In the genomic region with DNA sequence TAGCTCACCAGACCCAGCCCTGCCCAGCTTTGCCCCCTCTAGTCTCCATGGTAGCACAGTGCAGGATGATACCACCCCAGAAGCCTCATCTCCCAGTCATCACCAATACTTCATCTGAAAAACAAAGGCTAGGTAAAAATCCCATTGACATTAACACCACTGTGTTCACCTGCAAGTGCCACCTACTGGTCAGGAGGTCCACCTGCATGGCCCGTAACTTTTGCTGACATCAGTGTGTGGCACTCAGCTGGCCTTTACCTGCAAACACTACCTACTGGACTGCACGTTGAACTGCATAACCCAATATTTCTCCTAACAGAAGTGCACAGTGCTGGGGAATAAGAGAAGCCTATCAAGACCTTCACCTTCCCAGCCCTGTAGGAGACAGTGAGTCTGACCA, we compare ENCODE assay signal across 27 cellular contexts.
DNase-seq lines count a peak whose midpoint lies in the region; ATAC-seq and TF ChIP-seq lines count a peak whose summit lies in the region.
"Had no signal": no experiment of that assay in that cellular context is flagged by ENCODE, and none has a peak within 500 bp of the region (broad histone marks: within the 10 kb centered on the region; RNA-seq: fewer than 3 reads in every experiment).

No MANE protein-coding gene starts in this region.

- no peaks in the 10 kb centered on the region for H3K4me1 Mint-ChIP-seq in CD4-positive, alpha-beta memory T cell
- no peaks in the 10 kb centered on the region for H3K4me1 Mint-ChIP-seq in MCF 10A (ENCODE audit: insufficient read depth, unreplicated experiment)
- H3K4me1 Mint-ChIP-seq: central memory CD8-positive, alpha-beta T cell; stimulated activated naive CD8-positive, alpha-beta T cell treated with anti-CD3 and anti-CD28 coated beads, Interleukin-15, amount 100 ng/mL, for 72 hours had no signal

- no peak overlapping the region for H2AFZ ChIP-seq in DND-41 (ENCODE audit: low read depth, low read length)

- H3K27me3 ChIP-seq in DND-41 (ENCODE audit: insufficient read depth, low read length, poor library complexity) = no peaks in the 10 kb centered on the region
- H3K27me3 ChIP-seq in CD4-positive, alpha-beta memory T cell (ENCODE audit: insufficient read depth, low read length) = no peaks in the 10 kb centered on the region
- no peaks in the 10 kb centered on the region for H3K27me3 ChIP-seq in stomach
- H3K27me3 ChIP-seq: ascending aorta, dorsolateral prefrontal cortex, MG63, spleen had no signal

- H3K4me3 ChIP-seq in DND-41 (ENCODE audit: low read depth in 1 of 2, low read length in 2 of 2) (no peak overlapping the region), epithelial cell of proximal tubule (ENCODE audit: low read depth, low read length) (no peak overlapping the region), stomach (no peak overlapping the region)
- H3K4me3 ChIP-seq in CD4-positive, alpha-beta memory T cell (ENCODE audit: low read length in 2 of 2) = no peak overlapping the region
- H3K4me3 ChIP-seq: ascending aorta, dorsolateral prefrontal cortex, MG63, spleen had no signal

- H3K27ac ChIP-seq in DND-41 (ENCODE audit: low read length) = no peak overlapping the region
- no peak overlapping the region for H3K27ac ChIP-seq in CD4-positive, alpha-beta memory T cell (ENCODE audit: low read depth, low read length)
- no peak overlapping the region for H3K27ac ChIP-seq in stomach
- H3K27ac ChIP-seq: ascending aorta, dorsolateral prefrontal cortex, epithelial cell of prostate, spleen had no signal

- no peak overlapping the region for H3K4me2 ChIP-seq in DND-41 (ENCODE audit: insufficient read depth, low read length)

- in situ Hi-C loops in GM13977 (cut with MboI; ENCODE audit: low pct_unique_long_range_greater_than_20kb, low sequenced_read_pairs, unreplicated experiment) = no loop called here

- H3K9me3 Mint-ChIP-seq in CD4-positive, alpha-beta memory T cell = peaks cover 0 to 30% (median 15%) of the 10 kb centered on the region in 8 donors
- H3K9me3 Mint-ChIP-seq in MCF 10A (ENCODE audit: unreplicated experiment) = peaks cover 25% of the 10 kb centered on the region
- H3K9me3 Mint-ChIP-seq: type B pancreatic cell had no signal

- POLR2A ChIA-PET in CD4-positive, alpha-beta memory T cell (lab: Charles Lee; ENCODE audit: partially characterized antibody) = no interaction called here
- POLR2A ChIA-PET in MCF 10A (lab: Yijun Ruan, JAX) = no interaction called here

- no peaks in the 10 kb centered on the region for H4K20me1 ChIP-seq in DND-41 (ENCODE audit: insufficient read depth, low read length)

- DNase-seq in DND-41 (no peak), GM13977 (ENCODE audit: low spot score) (no peak), NAMALWA (ENCODE audit: low spot score) (peak; percentile 9), epithelial cell of proximal tubule (ENCODE audit: low read depth) (no peak), MCF 10A (ENCODE audit: unreplicated experiment) (no peak), CD1c-positive myeloid dendritic cell (ENCODE audit: extremely low spot score) (no peak), stomach (no peak)
- DNase-seq in CD4-positive, alpha-beta memory T cell = no peak
- DNase-seq: activated CD8-positive, alpha-beta T cell treated with anti-CD3 and anti-CD28 coated beads, Interleukin-2, amount 10 ng/mL, durations not matched to agents 7 days and 5 days; activated naive CD4-positive, alpha-beta T cell treated with anti-CD3 and anti-CD28 coated beads, Interleukin-2, amount 50 U/mL, for 16 hours; activated T-cell treated with anti-CD3 and anti-CD28 coated beads, Interleukin-2, amount 50 U/mL, for 4 hours; COR-L47; dorsolateral prefrontal cortex; foreskin fibroblast; hippocampal formation; MG63; NCI-H187; NCI-H2227 treated with DMSO at 0.1 percent for 48 hours; occipital lobe; retina; spleen; stimulated activated CD4-positive, alpha-beta T cell treated with anti-CD3 and anti-CD28 coated beads, Interleukin-4, amount 100 ng/mL, for 4 hours; stimulated activated naive CD8-positive, alpha-beta T cell treated with anti-CD3 and anti-CD28 coated beads, Interleukin-15, amount 100 ng/mL, for 72 hours had no signal

- H3K9me3 ChIP-seq in DND-41 (ENCODE audit: insufficient read depth, low read length, severe bottlenecking) (no peaks in the 10 kb centered on the region), stomach (peaks cover 0 to 43% (median 16%) of the 10 kb centered on the region in 4 donors)
- no peaks in the 10 kb centered on the region for H3K9me3 ChIP-seq in CD4-positive, alpha-beta memory T cell (ENCODE audit: control insufficient read depth in 1 of 2, low read length in 2 of 2)
- H3K9me3 ChIP-seq: MG63 had no signal

- no peak for TF ChIP-seq EP300 in stomach (IDR thresholded peaks at IDR 0.05)

- peak; percentile 52 for TF ChIP-seq CTCF in DND-41 (IDR thresholded peaks at IDR 0.05; ENCODE audit: borderline replicate concordance, extremely low read depth, low read length, poor library complexity, severe bottlenecking)
- peak; percentile 44 for TF ChIP-seq CTCF in GM13977 (IDR thresholded peaks at IDR 0.05; ENCODE audit: extremely low read depth, insufficient read depth, missing control alignments)
- peak; percentile 7 for TF ChIP-seq CTCF in epithelial cell of proximal tubule (conservative IDR thresholded peaks at IDR 0.05; ENCODE audit: low read depth, low read length)
- TF ChIP-seq CTCF in MCF 10A (IDR thresholded peaks at IDR 0.05; ENCODE audit: unreplicated experiment) = no peak
- no peak for TF ChIP-seq CTCF in stomach (IDR thresholded peaks at IDR 0.05)

- H3K9ac ChIP-seq in DND-41 (ENCODE audit: low read depth, low read length) = no peak overlapping the region

- H3K4me1 ChIP-seq in DND-41 (ENCODE audit: insufficient read depth, low read length) (no peaks in the 10 kb centered on the region), stomach (no peaks in the 10 kb centered on the region)
- H3K4me1 ChIP-seq in CD4-positive, alpha-beta memory T cell (ENCODE audit: insufficient read depth, low read length) = no peaks in the 10 kb centered on the region
- H3K4me1 ChIP-seq: ascending aorta, spleen had no signal

- TF ChIP-seq POLR2A in stomach (IDR thresholded peaks at IDR 0.05) = no peak

- H3K36me3 ChIP-seq in DND-41 (ENCODE audit: insufficient read depth, low read length) (no peaks in the 10 kb centered on the region), stomach (no peaks in the 10 kb centered on the region)
- H3K36me3 ChIP-seq in CD4-positive, alpha-beta memory T cell (ENCODE audit: insufficient read depth, low read length) = no peaks in the 10 kb centered on the region
- H3K36me3 ChIP-seq: ascending aorta, MG63, spleen had no signal

- no TSS peak for BruUV-seq in MCF 10A (replicated peaks; lab: Mats Ljungman, UMichigan)

- intact Hi-C loops in CD4-positive, alpha-beta memory T cell (cut with micrococcal nuclease) = no loop called here
- intact Hi-C loops in MCF 10A (cut with micrococcal nuclease) (no loop called here), stomach (cut with DNase I; ENCODE audit: low total_unique reads) (no loop called here)

- no peak for ATAC-seq in DND-41 (ENCODE audit: insufficient read depth, low read depth)
- ATAC-seq: activated CD8-positive, alpha-beta T cell treated with anti-CD3 and anti-CD28 coated beads, Interleukin-2, amount 10 ng/mL, durations not matched to agents 7 days and 5 days; activated T-cell treated with anti-CD3 and anti-CD28 coated beads, Interleukin-2, amount 50 U/mL, for 4 hours; stimulated activated naive CD8-positive, alpha-beta T cell treated with anti-CD3 and anti-CD28 coated beads, Interleukin-15, amount 100 ng/mL, for 72 hours had no signal

- 73 to 92% (median 84%) methylated on average over 2 of the region's 2 CpGs for WGBS in stomach, 5 donors

- H3K36me3 Mint-ChIP-seq in CD4-positive, alpha-beta memory T cell = no peaks in the 10 kb centered on the region
- no peaks in the 10 kb centered on the region for H3K36me3 Mint-ChIP-seq in MCF 10A (ENCODE audit: insufficient read depth, unreplicated experiment)
- H3K36me3 Mint-ChIP-seq: type B pancreatic cell had no signal

- no peak overlapping the region for H3K4me3 Mint-ChIP-seq in CD4-positive, alpha-beta memory T cell
- no peak overlapping the region for H3K4me3 Mint-ChIP-seq in MCF 10A (ENCODE audit: unreplicated experiment)
- H3K4me3 Mint-ChIP-seq: activated CD8-positive, alpha-beta T cell treated with anti-CD3 and anti-CD28 coated beads, Interleukin-2, amount 10 ng/mL, durations not matched to agents 7 days and 5 days; activated T-cell treated with anti-CD3 and anti-CD28 coated beads, Interleukin-2, amount 50 U/mL, for 4 hours; central memory CD8-positive, alpha-beta T cell; stimulated activated naive CD8-positive, alpha-beta T cell treated with anti-CD3 and anti-CD28 coated beads, Interleukin-15, amount 100 ng/mL, for 72 hours; type B pancreatic cell had no signal

- H3K27ac Mint-ChIP-seq in CD4-positive, alpha-beta memory T cell = no peak overlapping the region
- H3K27ac Mint-ChIP-seq in MCF 10A (ENCODE audit: low read depth, unreplicated experiment) = no peak overlapping the region
- H3K27ac Mint-ChIP-seq: activated CD8-positive, alpha-beta T cell treated with anti-CD3 and anti-CD28 coated beads, Interleukin-2, amount 10 ng/mL, durations not matched to agents 7 days and 5 days; stimulated activated naive CD8-positive, alpha-beta T cell treated with anti-CD3 and anti-CD28 coated beads, Interleukin-15, amount 100 ng/mL, for 72 hours; type B pancreatic cell had no signal

- H3K27me3 Mint-ChIP-seq in CD4-positive, alpha-beta memory T cell = no peaks in the 10 kb centered on the region
- H3K27me3 Mint-ChIP-seq in MCF 10A (ENCODE audit: insufficient read depth, unreplicated experiment) = no peaks in the 10 kb centered on the region
- H3K27me3 Mint-ChIP-seq: central memory CD8-positive, alpha-beta T cell; stimulated activated naive CD8-positive, alpha-beta T cell treated with anti-CD3 and anti-CD28 coated beads, Interleukin-15, amount 100 ng/mL, for 72 hours; type B pancreatic cell had no signal

- H3K79me2 ChIP-seq in DND-41 (ENCODE audit: insufficient read depth, low read length) = no peaks in the 10 kb centered on the region

- CTCF ChIA-PET in CD4-positive, alpha-beta memory T cell (lab: Charles Lee; ENCODE audit: partially characterized antibody) = no interaction called here
- CTCF ChIA-PET in MCF 10A (lab: Yijun Ruan, JAX) = interaction anchor here (0.8 kb wide), 1 partner anchor 14 kb away, joined by 3 read pairs; no protein-coding TSS in a partner anchor

Comparison
In these comparisons a context has a peak if more than half of its experiments do, and no peak if none do; other contexts are left out.
1. CTCF ChIP-seq: peak in DND-41 (single experiment), GM13977 (single experiment) and epithelial cell of proximal tubule (single experiment); none in MCF 10A (single experiment) and stomach (0 of 7).